Comparison of ENCODE assay signal across 17 cellular contexts in genomic region chr10:22676435-22676834, GRCh38. TPM values are rescaled to one million over a fixed set of nuclear protein-coding genes. Genes with fewer than 3 reads are reported as not detected.
DNase-seq lines count a peak whose midpoint lies in the region; ATAC-seq and TF ChIP-seq lines count a peak whose summit lies in the region.
"Had no signal": no experiment of that assay in that cellular context is flagged by ENCODE, and none has a peak within 500 bp of the region (broad histone marks: within the 10 kb centered on the region; RNA-seq: fewer than 3 reads in every experiment).

No MANE protein-coding gene starts in this region.

- peaks cover 100% of the 10 kb centered on the region for H3K79me2 ChIP-seq in GM23248 (ENCODE audit: insufficient read depth)

- CTCF ChIA-PET in CD4-positive, alpha-beta T cell (lab: Charles Lee) = interaction anchor here (0.7 to 2.0 kb wide), 5 partner anchors 7 to 102 kb away, joined by 3 to 4 read pairs (median 4); no protein-coding TSS in a partner anchor
- CTCF ChIA-PET in naive thymus-derived CD4-positive, alpha-beta T cell (lab: Charles Lee) = no interaction called here

- ATAC-seq in activated CD4-positive, CD25-positive, alpha-beta regulatory T cell treated with anti-CD3 and anti-CD28 coated beads, Interleukin-2, amount 50 U/mL, for 24 hours = peak; percentile 44 to 45
- ATAC-seq in CD4-positive, alpha-beta T cell (ENCODE audit: poor library complexity) = no peak
- ATAC-seq in activated T-helper 17 cell treated with anti-CD3 and anti-CD28 coated beads, Interleukin-2, amount 50 U/mL, for 72 hours (replicated peaks) = peak; percentile 67
- ATAC-seq in naive thymus-derived CD4-positive, alpha-beta T cell = no peak
- no peak for ATAC-seq in HG02759 (IDR thresholded peaks at IDR 0.05; ENCODE audit: unreplicated experiment)

- H3K9me3 ChIP-seq in CD4-positive, alpha-beta T cell (ENCODE audit: control insufficient read depth, low read length) = no peaks in the 10 kb centered on the region
- no peaks in the 10 kb centered on the region for H3K9me3 ChIP-seq in naive thymus-derived CD4-positive, alpha-beta T cell (ENCODE audit: control insufficient read depth in 2 of 3, low read length in 3 of 3)
- no peaks in the 10 kb centered on the region for H3K9me3 ChIP-seq in GM23248 (ENCODE audit: low read depth)
- H3K9me3 ChIP-seq: left ventricle myocardium inferior, neutrophil had no signal

- DNase-seq in activated CD4-positive, CD25-positive, alpha-beta regulatory T cell (lab: John Stamatoyannopoulos, UW) = no peak
- no peak for DNase-seq in CD4-positive, alpha-beta T cell
- no peak for DNase-seq in naive thymus-derived CD4-positive, alpha-beta T cell
- DNase-seq in GM23248 = no peak
- no peak for DNase-seq in MV-4-11 (lab: John Stamatoyannopoulos, UW)
- DNase-seq: left ventricle myocardium inferior; NCI-H1417; NCI-H510A; stimulated activated CD4-positive, alpha-beta T cell treated with anti-CD3 and anti-CD28 coated beads, Interleukin-2, amount 100 ng/mL, for 24 hours; stimulated activated naive CD4-positive, alpha-beta T cell treated with Interleukin-2 at 50 U/mL for 16 hours; trophoblast cell had no signal

- no peaks in the 10 kb centered on the region for H3K27me3 Mint-ChIP-seq in CD4-positive, alpha-beta T cell
- H3K27me3 Mint-ChIP-seq in activated T-helper 17 cell treated with anti-CD3 and anti-CD28 coated beads, Interleukin-2, amount 50 U/mL, for 72 hours = no peaks in the 10 kb centered on the region
- H3K27me3 Mint-ChIP-seq in naive thymus-derived CD4-positive, alpha-beta T cell = no peaks in the 10 kb centered on the region

- peaks cover 7% of the 10 kb centered on the region for H3K36me3 Mint-ChIP-seq in CD4-positive, alpha-beta T cell (ENCODE audit: low read depth)
- H3K36me3 Mint-ChIP-seq in activated T-helper 17 cell treated with anti-CD3 and anti-CD28 coated beads, Interleukin-2, amount 50 U/mL, for 72 hours (ENCODE audit: low read depth) = peaks cover 5% of the 10 kb centered on the region
- peaks cover 0 to 16% (median 5%) of the 10 kb centered on the region in 5 donors for H3K36me3 Mint-ChIP-seq in naive thymus-derived CD4-positive, alpha-beta T cell

- TF ChIP-seq CTCF in CD4-positive, alpha-beta T cell (IDR thresholded peaks at IDR 0.05) = no peak

- POLR2A ChIA-PET in CD4-positive, alpha-beta T cell (lab: Charles Lee) = interaction anchor here (0.9 to 4.3 kb wide), 11 partner anchors 9 to 65 kb away, joined by 3 to 39 read pairs (median 4); no protein-coding TSS in a partner anchor
- POLR2A ChIA-PET in naive thymus-derived CD4-positive, alpha-beta T cell (lab: Charles Lee) = interaction anchor here (0.8 to 11.4 kb wide), 5 partner anchors 11 to 29 kb away, joined by 4 to 145 read pairs (median 7); no protein-coding TSS in a partner anchor

- no peaks in the 10 kb centered on the region for H3K36me3 ChIP-seq in naive thymus-derived CD4-positive, alpha-beta T cell (ENCODE audit: control insufficient read depth in 2 of 3, insufficient read depth in 3 of 3, low read length in 3 of 3)
- H3K36me3 ChIP-seq in GM23248 (ENCODE audit: low read depth) = no peaks in the 10 kb centered on the region
- H3K36me3 ChIP-seq: left ventricle myocardium inferior, neutrophil had no signal

- no peaks in the 10 kb centered on the region for H3K9me2 ChIP-seq in GM23248 (ENCODE audit: insufficient read depth)

- H3K4me1 ChIP-seq in naive thymus-derived CD4-positive, alpha-beta T cell (ENCODE audit: control insufficient read depth in 2 of 2, insufficient read depth in 2 of 2, low read length in 2 of 2) = peaks cover 78 to 89% of the 10 kb centered on the region in 2 donors
- H3K4me1 ChIP-seq in GM23248 (ENCODE audit: insufficient read depth) = peaks cover 21% of the 10 kb centered on the region

- WGBS in GM23248 (ENCODE audit: low coverage in 1 of 2, low lambda C conversion rate in 2 of 2, missing lambda C conversion rate in 2 of 2), 2 experiments = 95 to 100% methylated on average over 1 of the region's 1 CpG

- no peaks in the 10 kb centered on the region for H3K27me3 ChIP-seq in CD4-positive, alpha-beta T cell (ENCODE audit: control insufficient read depth, insufficient read depth, low read length)
- H3K27me3 ChIP-seq in naive thymus-derived CD4-positive, alpha-beta T cell (ENCODE audit: control insufficient read depth in 2 of 2, insufficient read depth in 2 of 2, low read length in 2 of 2) = no peaks in the 10 kb centered on the region
- H3K27me3 ChIP-seq in GM23248 (replicated peaks; ENCODE audit: insufficient read depth) = no peaks in the 10 kb centered on the region
- H3K27me3 ChIP-seq: neutrophil had no signal

- H3K27ac Mint-ChIP-seq in CD4-positive, alpha-beta T cell = peak overlapping the region; percentile 99
- peak overlapping the region; percentile 88 for H3K27ac Mint-ChIP-seq in activated T-helper 17 cell treated with anti-CD3 and anti-CD28 coated beads, Interleukin-2, amount 50 U/mL, for 72 hours
- peak overlapping the region; percentile 7 to 95 (median 86) for H3K27ac Mint-ChIP-seq in naive thymus-derived CD4-positive, alpha-beta T cell

- no peaks in the 10 kb centered on the region for H4K20me1 ChIP-seq in GM23248 (ENCODE audit: insufficient read depth)

- no peak overlapping the region for H2AFZ ChIP-seq in GM23248

- H3F3A ChIP-seq in GM23248 (ENCODE audit: insufficient read depth) = peaks cover 22% of the 10 kb centered on the region

- no peak overlapping the region for H3K9ac ChIP-seq in GM23248

- in situ Hi-C loops in GM23248 (cut with MboI) = no loop called here

- no peak overlapping the region for H3K27ac ChIP-seq in CD4-positive, alpha-beta T cell (ENCODE audit: low read depth, low read length)
- H3K27ac ChIP-seq in naive thymus-derived CD4-positive, alpha-beta T cell (ENCODE audit: low read depth, low read length) = peak overlapping the region; percentile 25
- H3K27ac ChIP-seq in GM23248 = no peak overlapping the region
- H3K27ac ChIP-seq: epithelial cell of prostate, left ventricle myocardium inferior, neutrophil had no signal

- intact Hi-C loops in CD4-positive, alpha-beta T cell (cut with DNase I, micrococcal nuclease) = no loop called here
- intact Hi-C loops in naive thymus-derived CD4-positive, alpha-beta T cell (cut with micrococcal nuclease) = loop anchor here (1.0 to 2.0 kb wide), 2 partner anchors 8 to 14 kb away; no protein-coding TSS in a partner anchor

- H3K4me3 ChIP-seq in naive thymus-derived CD4-positive, alpha-beta T cell (ENCODE audit: low read length) = no peak overlapping the region
- H3K4me3 ChIP-seq in GM23248 = no peak overlapping the region
- H3K4me3 ChIP-seq: left ventricle myocardium inferior, skin epidermis had no signal

- peak overlapping the region; percentile 52 for H3K4me3 Mint-ChIP-seq in CD4-positive, alpha-beta T cell
- H3K4me3 Mint-ChIP-seq in activated T-helper 17 cell treated with anti-CD3 and anti-CD28 coated beads, Interleukin-2, amount 50 U/mL, for 72 hours = peak overlapping the region; percentile 68
- H3K4me3 Mint-ChIP-seq in naive thymus-derived CD4-positive, alpha-beta T cell = peak overlapping the region; percentile 8 to 80 (median 61)

- H3K4me2 ChIP-seq in GM23248 (ENCODE audit: unreplicated experiment) = no peak overlapping the region

- H3K4me1 Mint-ChIP-seq in CD4-positive, alpha-beta T cell (ENCODE audit: low read depth) = peaks cover 99% of the 10 kb centered on the region
- H3K4me1 Mint-ChIP-seq in activated T-helper 17 cell treated with anti-CD3 and anti-CD28 coated beads, Interleukin-2, amount 50 U/mL, for 72 hours = peaks cover 69% of the 10 kb centered on the region
- H3K4me1 Mint-ChIP-seq in naive thymus-derived CD4-positive, alpha-beta T cell = peaks cover 70 to 100% (median 96%) of the 10 kb centered on the region in 7 donors

- H3K9me3 Mint-ChIP-seq in CD4-positive, alpha-beta T cell = no peaks in the 10 kb centered on the region
- no peaks in the 10 kb centered on the region for H3K9me3 Mint-ChIP-seq in activated T-helper 17 cell treated with anti-CD3 and anti-CD28 coated beads, Interleukin-2, amount 50 U/mL, for 72 hours
- H3K9me3 Mint-ChIP-seq in naive thymus-derived CD4-positive, alpha-beta T cell = no peaks in the 10 kb centered on the region

RNA-seq across cellular contexts. Expression of gene PIP4K2A, which starts 37.9 kb away (rescaled TPM):
- 10 to 100 TPM; 75.4 to 87.2 TPM for total RNA-seq in CD4-positive, alpha-beta T cell
- 100 to 1,000 TPM in 1 of 2 donors, 10 to 100 TPM in 1; 86.1 to 111 TPM for total RNA-seq in activated T-helper 17 cell treated with anti-CD3 and anti-CD28 coated beads, Interleukin-2, amount 50 U/mL, for 72 hours
- 100 to 1,000 TPM; 110 to 152 (median 140) TPM for total RNA-seq in naive thymus-derived CD4-positive, alpha-beta T cell
- polyA plus RNA-seq in naive thymus-derived CD4-positive, alpha-beta T cell = 10 to 100 TPM; 40.9 to 43.5 TPM
- total RNA-seq in GM23248 (2014; rRNA removed; shearing (Covaris generic)) = 19.8 and 134 TPM in 2 replicates
- 26.9 and 27.7 TPM in 2 replicates for polyA plus RNA-seq in GM23248 (2016; fragmentation: Nextera tagmentation; extraction: Ambion mirVana)

Comparison
In these comparisons a context has a peak if more than half of its experiments do, and no peak if none do; other contexts are left out.
1. ATAC-seq: peak in activated CD4-positive, CD25-positive, alpha-beta regulatory T cell treated with anti-CD3 and anti-CD28 coated beads, Interleukin-2, amount 50 U/mL, for 24 hours (2 of 2) and activated T-helper 17 cell treated with anti-CD3 and anti-CD28 coated beads, Interleukin-2, amount 50 U/mL, for 72 hours (single experiment); none in CD4-positive, alpha-beta T cell (single experiment), naive thymus-derived CD4-positive, alpha-beta T cell (single experiment) and HG02759 (single experiment).
2. intact Hi-C loops: an anchor here in naive thymus-derived CD4-positive, alpha-beta T cell (1.0 to 2.0 kb wide); none called in CD4-positive, alpha-beta T cell.
3. Peak in every context shown above with its lines, with median percentiles within 50 percentile points of each other: H3K27ac Mint-ChIP-seq and H3K4me3 Mint-ChIP-seq.